Comparison of ENCODE assay signal across 1 cellular context in the genomic region with DNA sequence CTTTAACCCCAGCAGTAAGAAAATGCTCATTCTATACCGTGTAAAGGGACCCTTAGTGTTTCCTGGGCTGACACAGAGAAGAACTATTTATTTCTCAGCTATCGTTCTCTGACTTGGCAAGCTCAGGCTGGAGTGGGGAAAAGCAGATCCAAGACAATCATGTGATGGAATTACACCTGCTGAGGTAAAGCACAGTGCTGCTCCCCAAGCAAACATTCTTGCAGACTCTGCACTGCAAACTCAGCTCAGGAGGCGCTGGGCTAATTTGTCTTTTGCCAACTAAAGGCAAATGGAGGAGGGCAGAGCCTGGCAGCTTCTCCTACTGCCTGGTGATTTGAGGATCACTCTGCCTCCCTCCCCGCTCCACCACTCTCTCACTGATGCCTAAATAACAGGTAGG.
TF ChIP-seq lines count a peak whose summit lies in the region.

No MANE protein-coding gene starts in this region.

TF ChIP-seq in IMR-90, 13 proteins besides CTCF, POLR2A, EP300 and RAD21:
- TF ChIP-seq NFE2L2 (IDR thresholded peaks at IDR 0.05; ENCODE audit: low read depth, low read length), result no peak
